13 cellular contexts compared by ENCODE assay signal in genomic region chr1:212774584-212774983, GRCh38. TPM values are rescaled to one million over a fixed set of nuclear protein-coding genes. Genes with fewer than 3 reads are reported as not detected.
DNase-seq lines count a peak whose midpoint lies in the region; ATAC-seq and TF ChIP-seq lines count a peak whose summit lies in the region.
"Had no signal": no experiment of that assay in that cellular context is flagged by ENCODE, and none has a peak within 500 bp of the region (broad histone marks: within the 10 kb centered on the region; RNA-seq: fewer than 3 reads in every experiment).

No MANE protein-coding gene starts in this region.

- peaks cover 6% of the 10 kb centered on the region for H3K9me3 Mint-ChIP-seq in stimulated activated effector memory CD8-positive, alpha-beta T cell treated with anti-CD3 and anti-CD28 coated beads, Interleukin-12 subunit alpha, Interleukin-12 subunit beta, amount 100 ng/mL, for 72 hours

- H3K4me3 Mint-ChIP-seq in stimulated activated effector memory CD8-positive, alpha-beta T cell treated with anti-CD3 and anti-CD28 coated beads, Interleukin-12 subunit alpha, Interleukin-12 subunit beta, amount 100 ng/mL, for 72 hours, result no peak overlapping the region

- no peak for TF ChIP-seq CTCF in choroid plexus epithelial cell (conservative IDR thresholded peaks at IDR 0.05; ENCODE audit: low read depth, low read length)

- H3K4me1 Mint-ChIP-seq in stimulated activated effector memory CD8-positive, alpha-beta T cell treated with anti-CD3 and anti-CD28 coated beads, Interleukin-12 subunit alpha, Interleukin-12 subunit beta, amount 100 ng/mL, for 72 hours, result peaks cover 37% of the 10 kb centered on the region

- H3K27ac Mint-ChIP-seq in stimulated activated effector memory CD8-positive, alpha-beta T cell treated with anti-CD3 and anti-CD28 coated beads, Interleukin-12 subunit alpha, Interleukin-12 subunit beta, amount 100 ng/mL, for 72 hours, result peak overlapping the region; percentile 43

- ATAC-seq in Right ventricle myocardium inferior (peak; percentile 31), GM19035 (IDR thresholded peaks at IDR 0.05; ENCODE audit: unreplicated experiment) (no peak), HG02678 (IDR thresholded peaks at IDR 0.05; ENCODE audit: unreplicated experiment) (no peak)
- no peak for ATAC-seq in stimulated activated effector memory CD8-positive, alpha-beta T cell treated with anti-CD3 and anti-CD28 coated beads, Interleukin-12 subunit alpha, Interleukin-12 subunit beta, amount 100 ng/mL, for 72 hours

- intact Hi-C loops in Right ventricle myocardium inferior (cut with DNase I) (no loop called here), cardiac septum (cut with DNase I) (no loop called here)

- peaks cover 46% of the 10 kb centered on the region for H3K36me3 Mint-ChIP-seq in stimulated activated effector memory CD8-positive, alpha-beta T cell treated with anti-CD3 and anti-CD28 coated beads, Interleukin-12 subunit alpha, Interleukin-12 subunit beta, amount 100 ng/mL, for 72 hours

- DNase-seq in Right ventricle myocardium inferior (ENCODE audit: missing footprints), result no peak
- no peak for DNase-seq in cardiac septum (ENCODE audit: low spot score)
- peak; percentile 93 for DNase-seq in OCI-M1 (lab: John Stamatoyannopoulos, UW)
- DNase-seq in choroid plexus epithelial cell (ENCODE audit: low read depth), result peak; percentile 52
- no peak for DNase-seq in stimulated activated effector memory CD8-positive, alpha-beta T cell treated with anti-CD3 and anti-CD28 coated beads, Interleukin-12 subunit alpha, Interleukin-12 subunit beta, amount 100 ng/mL, for 72 hours (ENCODE audit: low spot score in 2 of 2)
- no peak for DNase-seq in iPS-NIHi11 (ENCODE audit: low spot score)
- DNase-seq: activated CD4-positive, alpha-beta T cell treated with anti-CD3 and anti-CD28 coated beads for 4 hours; activated gamma-delta T cell treated with Interleukin-2 at 50 U/mL for 16 hours; H7; midbrain; SHP77 had no signal

- no peak overlapping the region for H3K4me3 ChIP-seq in choroid plexus epithelial cell (ENCODE audit: low read depth, low read length)

RNA-seq across cellular contexts. Expression of gene NSL1, which starts 17.0 kb away (rescaled TPM):
- 26.7 TPM for total RNA-seq in Right ventricle myocardium inferior
- 27.0 TPM for total RNA-seq in cardiac septum

RNA-seq across cellular contexts. Expression of gene TATDN3, which starts 17.1 kb away (rescaled TPM):
- 20.5 TPM for total RNA-seq in Right ventricle myocardium inferior
- 22.4 TPM for total RNA-seq in cardiac septum

Comparison
In these comparisons a context has a peak if more than half of its experiments do, and no peak if none do; other contexts are left out.
1. DNase-seq: peak in OCI-M1 (single experiment) and choroid plexus epithelial cell (single experiment); none in Right ventricle myocardium inferior (single experiment), cardiac septum (single experiment), stimulated activated effector memory CD8-positive, alpha-beta T cell treated with anti-CD3 and anti-CD28 coated beads, Interleukin-12 subunit alpha, Interleukin-12 subunit beta, amount 100 ng/mL, for 72 hours (0 of 2) and iPS-NIHi11 (single experiment).